In the genomic region with DNA sequence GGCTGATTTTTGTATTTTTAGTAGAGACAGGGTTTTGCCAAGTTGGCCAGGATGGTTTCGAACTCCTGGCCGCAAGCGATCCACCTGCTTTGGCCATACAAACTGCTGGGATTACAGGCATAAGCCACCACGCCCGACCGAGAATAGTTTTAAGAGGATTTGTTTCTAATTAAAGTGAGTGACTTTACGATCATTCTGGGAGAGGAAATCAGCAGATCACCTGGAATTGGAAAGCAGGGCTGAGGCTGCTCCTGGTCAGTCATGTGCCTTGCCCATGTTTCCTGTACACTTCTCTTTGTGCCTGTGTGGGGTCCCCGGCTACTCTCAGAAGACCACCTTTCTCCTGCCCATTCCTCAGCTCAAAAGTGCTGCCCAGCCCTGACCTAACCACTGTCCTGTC, we compare ENCODE assay signal across 19 cellular contexts. TPM values are rescaled to one million over a fixed set of nuclear protein-coding genes. Genes with fewer than 3 reads are reported as not detected.
DNase-seq lines count a peak whose midpoint lies in the region; ATAC-seq, FAIRE-seq and TF ChIP-seq lines count a peak whose summit lies in the region.
"Had no signal": no experiment of that assay in that cellular context is flagged by ENCODE, and none has a peak within 500 bp of the region (broad histone marks: within the 10 kb centered on the region; RNA-seq: fewer than 3 reads in every experiment).

No MANE protein-coding gene starts in this region.

- POLR2A ChIA-PET in activated B cell treated with CpG ODN at 0.5 μM for 24 hours (lab: Charles Lee) = no interaction called here

- peak overlapping the region; percentile 11 for H3K4me3 Mint-ChIP-seq in activated B cell treated with CpG ODN at 0.5 μM for 24 hours
- H3K4me3 Mint-ChIP-seq in natural killer cell = peak overlapping the region; percentile 83

- TF ChIP-seq CTCF in activated B cell treated with CpG ODN at 0.5 μM for 24 hours (IDR thresholded peaks at IDR 0.05) (no peak), natural killer cell (IDR thresholded peaks at IDR 0.05) (no peak), pancreas (IDR thresholded peaks at IDR 0.05) (no peak)

- H3K27me3 Mint-ChIP-seq in activated B cell treated with CpG ODN at 0.5 μM for 24 hours = peaks cover 29% of the 10 kb centered on the region
- H3K27me3 Mint-ChIP-seq in natural killer cell (ENCODE audit: low read depth in 2 of 2) = peaks cover 36 to 41% of the 10 kb centered on the region in 2 donors

- peak; percentile 49 for DNase-seq in D341Med (ENCODE audit: low spot score)
- no peak for DNase-seq in activated B cell treated with CpG ODN at 0.5 μM for 24 hours
- no peak for DNase-seq in natural killer cell
- no peak for DNase-seq in pancreas
- DNase-seq in DMS 273 treated with DMSO at 0.1 percent for 48 hours (lab: John Stamatoyannopoulos, UW) = no peak
- DNase-seq in NCI-H2196 treated with DMSO at 0.1 percent for 48 hours (lab: John Stamatoyannopoulos, UW; ENCODE audit: unreplicated experiment) = no peak
- DNase-seq: activated CD8-positive, alpha-beta memory T cell treated with anti-CD3 and anti-CD28 coated beads, Interleukin-2, amount 50 U/mL, for 4 hours; hippocampal formation; midbrain; NCI-H1930; SIG-M5; stimulated activated CD4-positive, alpha-beta T cell treated with anti-CD3 and anti-CD28 coated beads, Interleukin-2, amount 100 ng/mL, for 48 hours; substantia nigra; T-helper 2 cell had no signal

- no peaks in the 10 kb centered on the region for H3K9me3 Mint-ChIP-seq in activated B cell treated with CpG ODN at 0.5 μM for 24 hours
- no peaks in the 10 kb centered on the region for H3K9me3 Mint-ChIP-seq in natural killer cell

- no peaks in the 10 kb centered on the region for H3K9me3 ChIP-seq in BLaER1
- no peaks in the 10 kb centered on the region for H3K9me3 ChIP-seq in pancreas

- WGBS in pancreas, 2 donors = 93 to 95% methylated on average over 8 of the region's 8 CpGs

- peaks cover 26% of the 10 kb centered on the region for H3K4me1 ChIP-seq in BLaER1
- peaks cover 0 to 5% (median 0%) of the 10 kb centered on the region in 3 donors for H3K4me1 ChIP-seq in pancreas

- H3K4me3 ChIP-seq in BLaER1 (no peak overlapping the region), pancreas (no peak overlapping the region)
- H3K4me3 ChIP-seq: cardiac muscle cell, K562 had no signal

- H3K27me3 ChIP-seq in BLaER1 (no peaks in the 10 kb centered on the region), pancreas (no peaks in the 10 kb centered on the region)
- H3K27me3 ChIP-seq: cardiac muscle cell had no signal

- no peak for ATAC-seq in activated B cell treated with CpG ODN at 0.5 μM for 24 hours (ENCODE audit: low read depth)
- ATAC-seq in natural killer cell = no peak
- no peak for ATAC-seq in pancreas
- ATAC-seq: K562 had no signal

- CTCF ChIA-PET in activated B cell treated with CpG ODN at 0.5 μM for 24 hours (lab: Charles Lee) = no interaction called here

- H3K36me3 ChIP-seq in BLaER1 (no peaks in the 10 kb centered on the region), pancreas (no peaks in the 10 kb centered on the region)
- H3K36me3 ChIP-seq: cardiac muscle cell had no signal

- H3K4me1 Mint-ChIP-seq in activated B cell treated with CpG ODN at 0.5 μM for 24 hours (peaks cover 5% of the 10 kb centered on the region), natural killer cell (no peaks in the 10 kb centered on the region)

- H3K27ac Mint-ChIP-seq in activated B cell treated with CpG ODN at 0.5 μM for 24 hours (no peak overlapping the region), natural killer cell (no peak overlapping the region)

- H3K27ac ChIP-seq in BLaER1 = no peak overlapping the region
- H3K27ac ChIP-seq in pancreas = no peak overlapping the region
- H3K27ac ChIP-seq: cardiac muscle cell had no signal

- intact Hi-C loops in activated B cell treated with CpG ODN at 0.5 μM for 24 hours (cut with micrococcal nuclease) = no loop called here
- intact Hi-C loops in natural killer cell (cut with micrococcal nuclease) = no loop called here
- intact Hi-C loops in pancreas (cut with DNase I) = no loop called here

- 0 out of 2 replicates have a peak overlapping the region, but pooled peaks have one; percentile 81 for H3K4me2 ChIP-seq in BLaER1

- H3K36me3 Mint-ChIP-seq in activated B cell treated with CpG ODN at 0.5 μM for 24 hours (ENCODE audit: low read depth) = no peaks in the 10 kb centered on the region
- H3K36me3 Mint-ChIP-seq in natural killer cell = no peaks in the 10 kb centered on the region

- no peaks in the 10 kb centered on the region for H4K20me1 ChIP-seq in BLaER1

- no peak overlapping the region for H3K9ac ChIP-seq in BLaER1

- FAIRE-seq in pancreas (lab: Jason Lieb, UNC) = no peak
- FAIRE-seq: K562 had no signal

RNA-seq across cellular contexts. Expression of a gene that starts 33.9 kb away (rescaled TPM):
- total RNA-seq in activated B cell treated with CpG ODN at 0.5 μM for 24 hours = 0.02 TPM in 1 of 2 replicates, not detected in the other
- total RNA-seq in natural killer cell = not detected
- total RNA-seq in pancreas = under 1 TPM; under 0.01 to 0.06 (median under 0.01) TPM
- under 1 TPM; 0.04 to 0.05 TPM for polyA plus RNA-seq in pancreas
- total RNA-seq: K562, NCI-H460, OCI-LY7 had no signal
- polyA plus RNA-seq: K562 had no signal

RNA-seq across cellular contexts. Expression of a gene that starts 40.5 kb away (rescaled TPM):
- total RNA-seq in activated B cell treated with CpG ODN at 0.5 μM for 24 hours (0.11 and 0.24 TPM in 2 replicates), natural killer cell (under 1 TPM; 0.16 to 0.50 (median 0.33) TPM), pancreas (1 to 10 TPM; 2.9 to 5.2 (median 3.6) TPM)
- 1 to 10 TPM; 1.3 to 2.3 TPM for polyA plus RNA-seq in pancreas
